ENCODE assay signal across 1 cellular context in genomic region chr10:103416436-103417147, GRCh38.
TF ChIP-seq lines count a peak whose summit lies in the region.

No MANE protein-coding gene starts in this region.

TF ChIP-seq in K562, 482 proteins besides CTCF, POLR2A, EP300 and RAD21:
- 0 out of 2 replicates have a peak, but pooled peaks have one; percentile 7 for TF ChIP-seq DEAF1 (CRISPR knock-in tag; IDR thresholded peaks at IDR 0.05)
- TF ChIP-seq ZNF316 (IDR thresholded peaks at IDR 0.05): no peak
- TF ChIP-seq SMC3 (conservative IDR thresholded peaks at IDR 0.05; ENCODE audit: insufficient read depth, low read depth, low read length): 0 out of 2 replicates have a peak, but pooled peaks have one; percentile 13
